In the genomic region with DNA sequence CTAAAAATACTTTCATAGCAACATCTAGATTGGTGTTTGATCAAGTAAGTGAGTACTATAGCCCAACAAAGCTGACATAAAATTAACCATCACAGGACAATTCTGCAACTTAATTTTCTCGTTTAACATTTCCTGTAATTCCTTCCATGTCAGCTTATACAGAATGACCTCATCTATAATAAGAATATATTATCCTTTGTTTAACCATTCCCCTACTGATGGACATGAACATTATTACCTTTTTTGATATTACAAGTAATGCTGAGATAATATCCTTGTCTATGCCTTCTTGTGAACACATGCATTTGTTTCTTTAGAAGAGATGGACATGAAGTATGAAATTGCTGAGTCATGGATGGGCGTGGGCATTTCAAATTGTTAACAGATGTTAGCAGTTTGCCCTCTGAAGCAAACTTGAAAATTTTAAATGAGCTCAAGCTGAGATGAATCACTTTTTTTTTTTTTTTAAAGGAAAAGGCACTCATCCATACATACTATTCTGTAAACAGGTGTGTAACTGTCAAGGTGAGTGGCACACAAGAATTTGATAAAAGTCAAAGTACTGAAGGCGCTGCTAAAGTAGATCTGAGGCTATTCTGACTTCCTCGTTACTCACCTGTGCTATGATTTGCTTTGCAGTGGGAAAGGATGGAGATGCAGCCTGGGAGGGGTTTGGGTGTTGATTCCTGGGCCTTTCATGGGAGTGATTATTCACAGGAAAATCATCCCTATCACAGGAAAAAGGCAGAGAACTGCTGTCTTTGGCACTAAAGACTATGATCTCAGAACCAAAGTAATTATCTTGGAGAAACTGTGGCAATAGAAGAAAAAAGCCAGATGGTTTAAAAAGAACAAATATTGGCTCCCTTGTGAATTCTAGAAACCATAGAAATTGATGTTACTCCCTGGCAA, we compare ENCODE assay signal across 10 cellular contexts.
A peak's percentile ranks its signal among the peaks of the same experiment; 100 is the strongest.
DNase-seq lines count a peak whose midpoint lies in the region; ATAC-seq, FAIRE-seq and TF ChIP-seq lines count a peak whose summit lies in the region.
"Had no signal": no experiment of that assay in that cellular context is flagged by ENCODE, and none has a peak within 500 bp of the region (broad histone marks: within the 10 kb centered on the region; RNA-seq: fewer than 3 reads in every experiment).

No MANE protein-coding gene starts in this region.

- no peaks in the 10 kb centered on the region for H3K4me1 ChIP-seq in CD4-positive, alpha-beta memory T cell (ENCODE audit: insufficient read depth, low read length)
- no peaks in the 10 kb centered on the region for H3K4me1 ChIP-seq in left lung
- H3K4me1 ChIP-seq in small intestine (ENCODE audit: control insufficient read depth in 2 of 2, insufficient read depth in 1 of 2, low read depth in 1 of 2, low read length in 1 of 2) = no peaks in the 10 kb centered on the region

- no peaks in the 10 kb centered on the region for H3K27me3 Mint-ChIP-seq in CD4-positive, alpha-beta memory T cell

- H3K9me3 ChIP-seq in CD4-positive, alpha-beta memory T cell (ENCODE audit: control insufficient read depth in 1 of 2, low read length in 2 of 2) = no peaks in the 10 kb centered on the region
- no peaks in the 10 kb centered on the region for H3K9me3 ChIP-seq in left lung
- no peaks in the 10 kb centered on the region for H3K9me3 ChIP-seq in small intestine (ENCODE audit: control insufficient read depth, low read depth)

- no peaks in the 10 kb centered on the region for H3K9me3 Mint-ChIP-seq in CD4-positive, alpha-beta memory T cell
- H3K9me3 Mint-ChIP-seq: natural killer cell had no signal

- H3K27ac ChIP-seq in CD4-positive, alpha-beta memory T cell (ENCODE audit: low read depth, low read length) = no peak overlapping the region
- no peak overlapping the region for H3K27ac ChIP-seq in left lung
- H3K27ac ChIP-seq in small intestine (ENCODE audit: low read depth in 1 of 2, low read length in 1 of 2) = no peak overlapping the region
- peak overlapping the region in 28 of 59 donors; percentile 1 to 72 (median 33) for H3K27ac ChIP-seq in dorsolateral prefrontal cortex

- peaks cover 23% of the 10 kb centered on the region for H3K36me3 ChIP-seq in CD4-positive, alpha-beta memory T cell (ENCODE audit: insufficient read depth, low read length)
- H3K36me3 ChIP-seq in left lung = peaks cover 0 to 34% of the 10 kb centered on the region in 2 donors
- no peaks in the 10 kb centered on the region for H3K36me3 ChIP-seq in small intestine (ENCODE audit: control insufficient read depth in 2 of 2, insufficient read depth in 2 of 2, low read length in 2 of 2)

- peak overlapping the region in 6 of 7 donors; percentile 25 to 79 (median 49) for H3K27ac Mint-ChIP-seq in CD4-positive, alpha-beta memory T cell

- no peak for DNase-seq in CD4-positive, alpha-beta memory T cell
- DNase-seq in HS-5 (ENCODE audit: low read depth) (peak; percentile 58), astrocyte of the cerebellum (ENCODE audit: low read depth) (peak; percentile 79), left lung (no peak), small intestine (no peak), head of caudate nucleus (no peak), dorsolateral prefrontal cortex (no peak)
- DNase-seq: natural killer cell had no signal

- H3K36me3 Mint-ChIP-seq in CD4-positive, alpha-beta memory T cell = peaks cover 60 to 83% of the 10 kb centered on the region in 2 donors

- ATAC-seq in left lung (peak; percentile 16), GM21576 (IDR thresholded peaks at IDR 0.05; ENCODE audit: unreplicated experiment) (no peak)
- ATAC-seq: natural killer cell had no signal

- no peak for TF ChIP-seq CTCF in astrocyte of the cerebellum (IDR thresholded peaks at IDR 0.05; ENCODE audit: low read depth, low read length, missing control alignments)
- no peak for TF ChIP-seq CTCF in left lung (IDR thresholded peaks at IDR 0.05)
- TF ChIP-seq CTCF in dorsolateral prefrontal cortex (IDR thresholded peaks at IDR 0.05 in 54 of 56, conservative IDR thresholded peaks at IDR 0.05 in 2 of 56; ENCODE audit: low read depth in 1 of 56, partially characterized antibody in 56 of 56) = no peak

- CTCF ChIA-PET in CD4-positive, alpha-beta memory T cell (lab: Charles Lee; ENCODE audit: partially characterized antibody) = no interaction called here

- WGBS in small intestine, 3 donors = 57 to 67% (median 64%) methylated on average over 4 of the region's 4 CpGs

- intact Hi-C loops in CD4-positive, alpha-beta memory T cell (cut with micrococcal nuclease) = no loop called here
- intact Hi-C loops in left lung (cut with DNase I) (no loop called here), head of caudate nucleus (cut with DNase I) (no loop called here), dorsolateral prefrontal cortex (cut with DNase I) (loop anchor here in 1 of 2 donors (5.0 kb wide), 1 partner anchor 48 kb away; no protein-coding TSS in a partner anchor)

- POLR2A ChIA-PET in CD4-positive, alpha-beta memory T cell (lab: Charles Lee; ENCODE audit: partially characterized antibody) = interaction anchor here (1.3 kb wide), 1 partner anchor 8 kb away, joined by 3 read pairs; no protein-coding TSS in a partner anchor

- peaks cover 6 to 35% (median 26%) of the 10 kb centered on the region in 4 donors for H3K4me1 Mint-ChIP-seq in CD4-positive, alpha-beta memory T cell

- no peaks in the 10 kb centered on the region for H3K27me3 ChIP-seq in CD4-positive, alpha-beta memory T cell (ENCODE audit: insufficient read depth, low read length)
- H3K27me3 ChIP-seq in left lung (no peaks in the 10 kb centered on the region), small intestine (ENCODE audit: control insufficient read depth in 2 of 2, insufficient read depth in 2 of 2, low read length in 2 of 2) (no peaks in the 10 kb centered on the region), dorsolateral prefrontal cortex (no peaks in the 10 kb centered on the region)

- no peak overlapping the region for H3K4me3 ChIP-seq in CD4-positive, alpha-beta memory T cell (ENCODE audit: low read length in 2 of 2)
- no peak overlapping the region for H3K4me3 ChIP-seq in astrocyte of the cerebellum (ENCODE audit: low read depth, low read length)
- no peak overlapping the region for H3K4me3 ChIP-seq in left lung
- H3K4me3 ChIP-seq in small intestine (ENCODE audit: low read depth in 1 of 2, low read length in 2 of 2) = no peak overlapping the region
- no peak overlapping the region for H3K4me3 ChIP-seq in dorsolateral prefrontal cortex

- no peak overlapping the region for H3K4me3 Mint-ChIP-seq in CD4-positive, alpha-beta memory T cell
- H3K4me3 Mint-ChIP-seq: natural killer cell had no signal

- in situ Hi-C loops in astrocyte of the cerebellum (cut with HindIII; ENCODE audit: low sequenced_read_pairs) = no loop called here

- FAIRE-seq in small intestine (lab: Jason Lieb, UNC) = no peak
- FAIRE-seq: RCC 7860 had no signal

Comparison
In these comparisons a context has a peak if more than half of its experiments do, and no peak if none do; other contexts are left out.
1. DNase-seq: peak in HS-5 (single experiment) and astrocyte of the cerebellum (single experiment); none in CD4-positive, alpha-beta memory T cell (0 of 5), left lung (0 of 2), small intestine (single experiment), head of caudate nucleus (0 of 42) and dorsolateral prefrontal cortex (0 of 10).